ENCODE assay signal across 13 cellular contexts in the genomic region with DNA sequence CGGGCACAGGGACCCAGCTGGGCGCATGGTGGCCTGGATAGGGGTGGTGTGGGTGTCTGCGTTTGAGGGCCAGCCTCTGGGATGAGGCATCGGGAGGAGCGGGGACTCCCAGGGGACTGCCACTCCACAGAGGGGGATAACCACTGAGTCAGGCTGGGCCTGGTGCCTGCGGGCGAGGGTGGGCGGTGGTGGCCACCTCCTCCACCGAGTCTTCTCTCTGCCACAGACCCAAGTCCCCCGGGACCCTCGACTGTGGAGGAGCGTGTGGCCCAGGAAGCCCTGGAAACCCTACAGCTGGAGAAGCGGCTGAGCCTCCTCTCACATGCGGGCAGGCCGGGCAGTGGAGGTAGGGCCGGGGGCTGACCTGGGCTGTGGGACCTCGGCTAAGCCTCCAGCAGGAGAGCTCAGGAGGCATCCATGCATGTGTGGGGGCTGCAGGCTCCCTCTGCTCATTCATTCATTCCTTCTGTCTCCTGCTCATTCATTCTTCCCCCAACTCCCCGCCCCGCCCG. TPM values are rescaled to one million over a fixed set of nuclear protein-coding genes. Genes with fewer than 3 reads are reported as not detected.
DNase-seq lines count a peak whose midpoint lies in the region; ATAC-seq and TF ChIP-seq lines count a peak whose summit lies in the region.
"Had no signal": no experiment of that assay in that cellular context is flagged by ENCODE, and none has a peak within 500 bp of the region (broad histone marks: within the 10 kb centered on the region; RNA-seq: fewer than 3 reads in every experiment).

No MANE protein-coding gene starts in this region.

- H3K4me3 Mint-ChIP-seq in glutamatergic neuron (ENCODE audit: unreplicated experiment), result no peak overlapping the region

- H3K4me2 ChIP-seq in BLaER1, result peak overlapping the region; percentile 70

- H3K9me3 ChIP-seq in BLaER1, result no peaks in the 10 kb centered on the region
- H3K9me3 ChIP-seq: neutrophil had no signal

- no peak overlapping the region for H3K27ac ChIP-seq in BLaER1
- H3K27ac ChIP-seq: neutrophil, skin epidermis had no signal

- DNase-seq in ELF-1 (ENCODE audit: low read depth, low spot score) (peak; percentile 53), RPMI7951 (ENCODE audit: low read depth) (peak; percentile 13), glutamatergic neuron (peak; percentile 55), NCI-H2029 treated with DMSO at 0.1 percent for 48 hours (lab: John Stamatoyannopoulos, UW) (no peak), DMS79 (lab: John Stamatoyannopoulos, UW) (no peak)
- DNase-seq: erythroblast, hippocampal formation, left ventricle myocardium superior, T-helper 9 cell had no signal

- no peak overlapping the region for H3K4me3 ChIP-seq in BLaER1
- H3K4me3 ChIP-seq: skin epidermis had no signal

- H3K9me3 Mint-ChIP-seq in glutamatergic neuron (ENCODE audit: unreplicated experiment), result peaks cover 3% of the 10 kb centered on the region

- H3K4me1 ChIP-seq in BLaER1, result peaks cover 67% of the 10 kb centered on the region

- peaks cover 6% of the 10 kb centered on the region for H3K27me3 Mint-ChIP-seq in glutamatergic neuron (ENCODE audit: unreplicated experiment)

- H3K9ac ChIP-seq in BLaER1, result no peak overlapping the region

- H3K27me3 ChIP-seq in BLaER1, result peaks cover 53% of the 10 kb centered on the region

- H3K36me3 Mint-ChIP-seq in glutamatergic neuron (ENCODE audit: unreplicated experiment), result no peaks in the 10 kb centered on the region

- H3K27ac Mint-ChIP-seq in glutamatergic neuron (ENCODE audit: unreplicated experiment), result no peak overlapping the region

- H3K36me3 ChIP-seq in BLaER1, result no peaks in the 10 kb centered on the region
- H3K36me3 ChIP-seq: neutrophil had no signal

- H3K4me1 Mint-ChIP-seq in glutamatergic neuron (ENCODE audit: low read depth, unreplicated experiment), result peaks cover 1% of the 10 kb centered on the region

- ATAC-seq in GM21528 (IDR thresholded peaks at IDR 0.05; ENCODE audit: low FRiP score, unreplicated experiment), result no peak
- ATAC-seq: left ventricle myocardium superior had no signal

- TF ChIP-seq CTCF in glutamatergic neuron (IDR thresholded peaks at IDR 0.05; ENCODE audit: partially characterized antibody, unreplicated experiment), result no peak

- H4K20me1 ChIP-seq in BLaER1, result peaks cover 50% of the 10 kb centered on the region

RNA-seq across cellular contexts. Expression of gene DOK7, which starts 26.4 kb away (rescaled TPM):
- not detected in 2 replicates for total RNA-seq in RPMI7951 (2014; rRNA removed; shearing (Covaris generic))
- total RNA-seq in glutamatergic neuron (ENCODE audit: unreplicated experiment), result 5.1 TPM

RNA-seq across cellular contexts. Expression of gene LRPAP1, which starts 42.7 kb away (rescaled TPM):
- total RNA-seq in RPMI7951 (2014; rRNA removed; shearing (Covaris generic)), result 50.0 and 87.4 TPM in 2 replicates
- total RNA-seq in glutamatergic neuron (ENCODE audit: unreplicated experiment), result 68.5 TPM

RNA-seq across cellular contexts. Expression of gene HGFAC, which starts 47.7 kb away (rescaled TPM):
- total RNA-seq in RPMI7951 (2014; rRNA removed; shearing (Covaris generic)), result not detected in 2 replicates
- total RNA-seq in glutamatergic neuron (ENCODE audit: unreplicated experiment), result 9.4 TPM

Comparison
In these comparisons a context has a peak if more than half of its experiments do, and no peak if none do; other contexts are left out.
1. DNase-seq: peak in ELF-1 (single experiment), RPMI7951 (single experiment) and glutamatergic neuron (single experiment); none in NCI-H2029 treated with DMSO at 0.1 percent for 48 hours (single experiment) and DMS79 (single experiment).
2. RNA of gene HGFAC, which starts 47.7 kb away (total RNA-seq): 9.4 TPM in glutamatergic neuron (single experiment); not detected in RPMI7951; every median in the first group is over 10 times any median in the second.